ENCODE assay signal across 8 cellular contexts in genomic region chr12:14769837-14770494, GRCh38. TPM values are rescaled to one million over a fixed set of nuclear protein-coding genes. Genes with fewer than 3 reads are reported as not detected.
DNase-seq lines count a peak whose midpoint lies in the region; ATAC-seq and TF ChIP-seq lines count a peak whose summit lies in the region.

No MANE protein-coding gene starts in this region.

- ATAC-seq in CD4-positive, alpha-beta T cell (ENCODE audit: poor library complexity): peak; percentile 50
- ATAC-seq in GM19351 (IDR thresholded peaks at IDR 0.05; ENCODE audit: unreplicated experiment) (peak; percentile 34), HG03460 (IDR thresholded peaks at IDR 0.05; ENCODE audit: unreplicated experiment) (peak; percentile 36)

- intact Hi-C loops in CD4-positive, alpha-beta T cell (cut with DNase I, micrococcal nuclease): loop anchor here (2.0 to 10.0 kb wide), 11 partner anchors 32 to 533 kb away; partner anchors contain the start of genes ATF7IP (in 2 of the 2), ARHGDIB (in 1 of the 2), C12orf60 (in 1 of the 2) and MGP (in 1 of the 2)

- peaks cover 74% of the 10 kb centered on the region for H3K36me3 Mint-ChIP-seq in CD4-positive, alpha-beta T cell (ENCODE audit: low read depth)

- peak; percentile 81 for TF ChIP-seq CTCF in CD4-positive, alpha-beta T cell (IDR thresholded peaks at IDR 0.05)

- H3K9ac ChIP-seq in endocrine pancreas (ENCODE audit: control insufficient read depth, insufficient read depth, low read length): peak overlapping the region; percentile 93

- peak overlapping the region; percentile 100 for H3K27ac Mint-ChIP-seq in CD4-positive, alpha-beta T cell

- peak; percentile 72 to 84 (median 80) for DNase-seq in CD4-positive, alpha-beta T cell
- peak; percentile 75 for DNase-seq in NCI-H774 (lab: John Stamatoyannopoulos, UW)
- peak; percentile 67 to 78 (median 75) for DNase-seq in activated CD8-positive, alpha-beta memory T cell treated with anti-CD3 and anti-CD28 coated beads for 48 hours (ENCODE audit: low read depth in 2 of 3, low spot score in 2 of 3)
- peak; percentile 58 for DNase-seq in midbrain (lab: John Stamatoyannopoulos, UW)
- DNase-seq in stimulated activated CD8-positive, alpha-beta memory T cell treated with anti-CD3 and anti-CD28 coated beads, Interleukin-2, amount 100 ng/mL, for 1 hour (ENCODE audit: low read depth in 2 of 2): peak; percentile 62 to 77

- peaks cover 5% of the 10 kb centered on the region for H3K9me3 Mint-ChIP-seq in CD4-positive, alpha-beta T cell

- H3K4me1 Mint-ChIP-seq in CD4-positive, alpha-beta T cell (ENCODE audit: low read depth): peaks cover 78% of the 10 kb centered on the region

- H3K4me1 ChIP-seq in endocrine pancreas (ENCODE audit: control insufficient read depth, insufficient read depth, low read length): peaks cover 5% of the 10 kb centered on the region

- H3K27me3 Mint-ChIP-seq in CD4-positive, alpha-beta T cell: no peaks in the 10 kb centered on the region

- peaks cover 4% of the 10 kb centered on the region for H3K9me3 ChIP-seq in CD4-positive, alpha-beta T cell (ENCODE audit: control insufficient read depth, low read length)
- no peaks in the 10 kb centered on the region for H3K9me3 ChIP-seq in endocrine pancreas (ENCODE audit: control insufficient read depth, low read length)

- H3K4me3 Mint-ChIP-seq in CD4-positive, alpha-beta T cell: peak overlapping the region; percentile 97

- H3K27ac ChIP-seq in CD4-positive, alpha-beta T cell (ENCODE audit: low read depth, low read length): peak overlapping the region; percentile 99

- H3K27me3 ChIP-seq in CD4-positive, alpha-beta T cell (ENCODE audit: control insufficient read depth, insufficient read depth, low read length): no peaks in the 10 kb centered on the region
- H3K27me3 ChIP-seq in endocrine pancreas (ENCODE audit: control insufficient read depth, insufficient read depth, low read length): no peaks in the 10 kb centered on the region

- no peaks in the 10 kb centered on the region for H3K36me3 ChIP-seq in endocrine pancreas (ENCODE audit: control insufficient read depth, insufficient read depth, low read length)

- POLR2A ChIA-PET in CD4-positive, alpha-beta T cell (lab: Charles Lee): interaction anchor here (0.7 to 7.6 kb wide), 44 partner anchors 13 to 1141 kb away, joined by 3 to 375 read pairs (median 6); partner anchors contain the start of genes ARHGDIB, ATF7IP, C12orf60 and DERA

- CTCF ChIA-PET in CD4-positive, alpha-beta T cell (lab: Charles Lee): interaction anchor here (0.6 to 2.6 kb wide), 21 partner anchors 12 to 225 kb away, joined by 3 to 12 read pairs (median 4); partner anchors contain the start of genes C12orf60 and WBP11

- peak overlapping the region; percentile 86 for H3K4me3 ChIP-seq in endocrine pancreas (ENCODE audit: control insufficient read depth, insufficient read depth, low read length)

RNA-seq across cellular contexts. Expression of gene WBP11, which starts 33.3 kb away (rescaled TPM):
- total RNA-seq in CD4-positive, alpha-beta T cell: 100 to 1,000 TPM; 169 to 188 TPM

RNA-seq across cellular contexts. Expression of gene C12orf60, which starts 33.5 kb away (rescaled TPM):
- total RNA-seq in CD4-positive, alpha-beta T cell: under 1 TPM; 0.11 to 0.22 TPM

RNA-seq across cellular contexts. Expression of gene SMCO3, which starts 44.0 kb away (rescaled TPM):
- not detected for total RNA-seq in CD4-positive, alpha-beta T cell

Comparison
In these comparisons a context has a peak if more than half of its experiments do, and no peak if none do; other contexts are left out.
1. Peak in every context shown above with its lines: DNase-seq, ATAC-seq, H3K4me3 ChIP-seq and H3K27ac ChIP-seq.